ENCODE assay signal across 8 cellular contexts in the genomic region with DNA sequence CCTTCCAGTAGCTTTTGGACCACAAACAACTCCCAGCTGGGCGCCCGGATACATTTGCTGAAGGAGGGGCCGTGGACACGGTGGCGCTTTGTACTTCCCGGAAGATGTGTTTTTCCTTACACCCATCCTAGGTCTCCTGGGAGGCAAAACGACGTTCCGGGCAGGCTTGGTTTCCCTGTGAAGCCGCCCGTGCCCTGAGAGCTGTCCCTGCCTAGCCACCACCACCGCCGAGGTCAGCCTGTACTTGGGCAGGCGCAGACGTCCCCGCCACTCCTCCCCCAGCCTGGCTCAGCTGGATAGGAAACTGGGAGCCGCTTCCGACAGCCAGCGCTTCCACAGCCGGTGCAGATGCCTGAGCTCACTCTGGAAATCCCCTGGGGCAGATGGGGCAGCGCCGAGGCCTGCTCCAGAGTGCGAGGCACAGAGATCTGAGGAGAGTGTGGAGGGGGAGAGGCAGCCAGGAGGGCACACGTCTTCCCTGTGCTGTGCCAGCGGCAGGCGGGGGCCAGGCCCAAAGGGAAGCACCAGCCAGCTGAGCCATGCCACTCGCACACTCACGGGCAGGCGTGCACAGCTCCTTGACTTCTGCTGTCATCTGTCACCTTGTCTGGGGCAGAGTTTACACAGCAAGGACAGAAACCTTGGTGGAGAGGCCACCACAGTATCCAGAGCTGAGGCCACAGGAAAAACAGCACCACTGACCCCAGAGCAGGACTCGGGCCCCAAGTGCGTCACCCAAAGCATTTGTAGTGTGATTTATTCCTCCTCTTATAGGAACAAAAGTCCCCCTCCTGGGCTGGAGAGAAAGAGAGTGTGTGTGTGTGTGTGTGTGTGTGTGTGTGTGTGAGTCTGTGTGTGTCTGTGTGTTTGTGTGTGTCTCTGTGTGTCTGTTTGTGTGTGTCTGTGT. TPM values are rescaled to one million over a fixed set of nuclear protein-coding genes. Genes with fewer than 3 reads are reported as not detected.
DNase-seq lines count a peak whose midpoint lies in the region; ATAC-seq and TF ChIP-seq lines count a peak whose summit lies in the region.

No MANE protein-coding gene starts in this region.

- no peak overlapping the region for H3K4me3 ChIP-seq in CD4-positive, alpha-beta memory T cell (ENCODE audit: low read length in 2 of 2)

- intact Hi-C loops in CD4-positive, alpha-beta memory T cell (cut with micrococcal nuclease), result no loop called here

- peak overlapping the region; percentile 23 to 86 (median 61) for H3K4me3 Mint-ChIP-seq in CD4-positive, alpha-beta memory T cell
- H3K4me3 Mint-ChIP-seq in activated T-helper 17 cell treated with anti-CD3 and anti-CD28 coated beads, Interleukin-2, amount 50 U/mL, for 72 hours, result peak overlapping the region; percentile 78
- H3K4me3 Mint-ChIP-seq in osteocyte (ENCODE audit: unreplicated experiment), result peak overlapping the region; percentile 41

- peak overlapping the region in 6 of 7 donors; percentile 29 to 87 (median 58) for H3K27ac Mint-ChIP-seq in CD4-positive, alpha-beta memory T cell
- H3K27ac Mint-ChIP-seq in activated T-helper 17 cell treated with anti-CD3 and anti-CD28 coated beads, Interleukin-2, amount 50 U/mL, for 72 hours, result no peak overlapping the region
- H3K27ac Mint-ChIP-seq in osteocyte (ENCODE audit: unreplicated experiment), result peak overlapping the region; percentile 85

- CTCF ChIA-PET in CD4-positive, alpha-beta memory T cell (lab: Charles Lee; ENCODE audit: partially characterized antibody), result interaction anchor here (1.5 to 12.4 kb wide), 5 partner anchors 10 to 90 kb away, joined by 4 to 161 read pairs (median 7); partner anchors contain the start of gene AANAT

- no peaks in the 10 kb centered on the region for H3K27me3 ChIP-seq in CD4-positive, alpha-beta memory T cell (ENCODE audit: insufficient read depth, low read length)

- no peak overlapping the region for H3K27ac ChIP-seq in CD4-positive, alpha-beta memory T cell (ENCODE audit: low read depth, low read length)

- no peak for ATAC-seq in activated T-helper 17 cell treated with anti-CD3 and anti-CD28 coated beads, Interleukin-2, amount 50 U/mL, for 72 hours (replicated peaks)
- ATAC-seq in HG03097 (IDR thresholded peaks at IDR 0.05; ENCODE audit: low FRiP score, unreplicated experiment) (no peak), GM21360 (IDR thresholded peaks at IDR 0.05; ENCODE audit: unreplicated experiment) (no peak)

- H3K9me3 ChIP-seq in CD4-positive, alpha-beta memory T cell (ENCODE audit: control insufficient read depth in 1 of 2, low read length in 2 of 2), result no peaks in the 10 kb centered on the region

- H3K27me3 Mint-ChIP-seq in CD4-positive, alpha-beta memory T cell, result no peaks in the 10 kb centered on the region
- H3K27me3 Mint-ChIP-seq in activated T-helper 17 cell treated with anti-CD3 and anti-CD28 coated beads, Interleukin-2, amount 50 U/mL, for 72 hours, result no peaks in the 10 kb centered on the region
- no peaks in the 10 kb centered on the region for H3K27me3 Mint-ChIP-seq in osteocyte (ENCODE audit: unreplicated experiment)

- H3K36me3 ChIP-seq in CD4-positive, alpha-beta memory T cell (ENCODE audit: insufficient read depth, low read length), result no peaks in the 10 kb centered on the region

- peaks cover 57% of the 10 kb centered on the region for H3K4me1 ChIP-seq in CD4-positive, alpha-beta memory T cell (ENCODE audit: insufficient read depth, low read length)

- peaks cover 0 to 2% of the 10 kb centered on the region in 2 donors for H3K36me3 Mint-ChIP-seq in CD4-positive, alpha-beta memory T cell
- H3K36me3 Mint-ChIP-seq in activated T-helper 17 cell treated with anti-CD3 and anti-CD28 coated beads, Interleukin-2, amount 50 U/mL, for 72 hours (ENCODE audit: low read depth), result peaks cover 9% of the 10 kb centered on the region
- H3K36me3 Mint-ChIP-seq in osteocyte (ENCODE audit: unreplicated experiment), result no peaks in the 10 kb centered on the region

- H3K4me1 Mint-ChIP-seq in CD4-positive, alpha-beta memory T cell, result peaks cover 22 to 72% (median 50%) of the 10 kb centered on the region in 4 donors
- H3K4me1 Mint-ChIP-seq in activated T-helper 17 cell treated with anti-CD3 and anti-CD28 coated beads, Interleukin-2, amount 50 U/mL, for 72 hours, result peaks cover 13% of the 10 kb centered on the region
- peaks cover 63% of the 10 kb centered on the region for H3K4me1 Mint-ChIP-seq in osteocyte (ENCODE audit: unreplicated experiment)

- TF ChIP-seq CTCF in osteocyte (IDR thresholded peaks at IDR 0.05), result no peak

- H3K9me3 Mint-ChIP-seq in CD4-positive, alpha-beta memory T cell, result no peaks in the 10 kb centered on the region
- H3K9me3 Mint-ChIP-seq in activated T-helper 17 cell treated with anti-CD3 and anti-CD28 coated beads, Interleukin-2, amount 50 U/mL, for 72 hours, result no peaks in the 10 kb centered on the region
- no peaks in the 10 kb centered on the region for H3K9me3 Mint-ChIP-seq in osteocyte (ENCODE audit: unreplicated experiment)

- POLR2A ChIA-PET in CD4-positive, alpha-beta memory T cell (lab: Charles Lee; ENCODE audit: partially characterized antibody), result interaction anchor here (0.7 to 5.3 kb wide), 5 partner anchors 6 to 59 kb away, joined by 3 to 45 read pairs (median 4); no protein-coding TSS in a partner anchor

- no peak for DNase-seq in CD4-positive, alpha-beta memory T cell
- DNase-seq in HuH-7.5 (ENCODE audit: low spot score) (peak; percentile 69), glomerular endothelial cell (ENCODE audit: extremely low read depth, low read depth, low spot score) (peak; percentile 37), osteocyte (ENCODE audit: extremely low spot score, unreplicated experiment) (peak; percentile 93)
- DNase-seq in stimulated activated naive CD4-positive, alpha-beta T cell treated with Interleukin-2 at 50 U/mL for 16 hours (lab: John Stamatoyannopoulos, UW), result no peak

RNA-seq across cellular contexts. Expression of gene RHBDF2, which starts 3.0 kb away (rescaled TPM):
- 10 to 100 TPM; 50.0 to 62.2 TPM for total RNA-seq in CD4-positive, alpha-beta memory T cell
- 10 to 100 TPM in 1 of 2 donors, 1 to 10 TPM in 1; 5.4 to 15.2 TPM for polyA plus RNA-seq in CD4-positive, alpha-beta memory T cell
- total RNA-seq in activated T-helper 17 cell treated with anti-CD3 and anti-CD28 coated beads, Interleukin-2, amount 50 U/mL, for 72 hours, result 10 to 100 TPM; 33.3 to 56.5 TPM
- total RNA-seq in glomerular endothelial cell (77.3 and 132 TPM in 2 replicates), osteocyte (14.5 and 17.5 TPM in 2 replicates)

RNA-seq across cellular contexts. Expression of gene AANAT, which starts 30.8 kb away (rescaled TPM):
- total RNA-seq in CD4-positive, alpha-beta memory T cell, result not detected
- polyA plus RNA-seq in CD4-positive, alpha-beta memory T cell, result not detected
- total RNA-seq in activated T-helper 17 cell treated with anti-CD3 and anti-CD28 coated beads, Interleukin-2, amount 50 U/mL, for 72 hours, result not detected
- total RNA-seq in glomerular endothelial cell (not detected in 2 replicates), osteocyte (not detected in 2 replicates)

RNA-seq across cellular contexts. Expression of gene CYGB, which starts 39.3 kb away (rescaled TPM):
- not detected for total RNA-seq in CD4-positive, alpha-beta memory T cell
- polyA plus RNA-seq in CD4-positive, alpha-beta memory T cell, result not detected
- not detected for total RNA-seq in activated T-helper 17 cell treated with anti-CD3 and anti-CD28 coated beads, Interleukin-2, amount 50 U/mL, for 72 hours
- total RNA-seq in glomerular endothelial cell (7.0 TPM in 2 replicates), osteocyte (8.6 and 9.1 TPM in 2 replicates)

RNA-seq across cellular contexts. Expression of gene PRCD, which starts 41.6 kb away (rescaled TPM):
- not detected for total RNA-seq in CD4-positive, alpha-beta memory T cell
- polyA plus RNA-seq in CD4-positive, alpha-beta memory T cell, result not detected
- not detected for total RNA-seq in activated T-helper 17 cell treated with anti-CD3 and anti-CD28 coated beads, Interleukin-2, amount 50 U/mL, for 72 hours
- total RNA-seq in glomerular endothelial cell (0.58 and 1.8 TPM in 2 replicates), osteocyte (1.3 and 1.4 TPM in 2 replicates)

RNA-seq across cellular contexts. Expression of gene UBE2O, which starts 45.3 kb away (rescaled TPM):
- total RNA-seq in CD4-positive, alpha-beta memory T cell, result 10 to 100 TPM; 42.5 to 43.7 TPM
- 10 to 100 TPM in 1 of 2 donors, 1 to 10 TPM in 1; 4.5 to 14.6 TPM for polyA plus RNA-seq in CD4-positive, alpha-beta memory T cell
- total RNA-seq in activated T-helper 17 cell treated with anti-CD3 and anti-CD28 coated beads, Interleukin-2, amount 50 U/mL, for 72 hours, result 10 to 100 TPM; 35.3 to 38.7 TPM
- 21.3 and 33.5 TPM in 2 replicates for total RNA-seq in glomerular endothelial cell
- total RNA-seq in osteocyte, result 30.7 and 32.4 TPM in 2 replicates

Comparison
In these comparisons a context has a peak if more than half of its experiments do, and no peak if none do; other contexts are left out.
1. DNase-seq: peak in HuH-7.5 (single experiment), glomerular endothelial cell (single experiment) and osteocyte (single experiment); none in CD4-positive, alpha-beta memory T cell (0 of 5) and stimulated activated naive CD4-positive, alpha-beta T cell treated with Interleukin-2 at 50 U/mL for 16 hours (single experiment).
2. Peak in every context shown above with its lines, with median percentiles within 50 percentile points of each other: H3K4me3 Mint-ChIP-seq.